1 cellular context compared by ENCODE assay signal in genomic region chrX:139758250-139758649, GRCh38.
TF ChIP-seq lines count a peak whose summit lies in the region.

No MANE protein-coding gene starts in this region.

TF ChIP-seq in WTC11, 78 proteins besides CTCF, POLR2A, EP300 and RAD21 (continued from another document):
- TF ChIP-seq ERG (CRISPR knock-in tag; IDR thresholded peaks at IDR 0.05), result no peak
- no peak for TF ChIP-seq ARID4B (CRISPR knock-in tag; IDR thresholded peaks at IDR 0.05; ENCODE audit: borderline replicate concordance)
- no peak for TF ChIP-seq CBFB (CRISPR knock-in tag; IDR thresholded peaks at IDR 0.05; ENCODE audit: low read depth)
- TF ChIP-seq ZNF532 (CRISPR knock-in tag; IDR thresholded peaks at IDR 0.05; ENCODE audit: borderline replicate concordance), result no peak
- no peak for TF ChIP-seq STAT6 (CRISPR knock-in tag; conservative IDR thresholded peaks at IDR 0.05; ENCODE audit: low read depth)
- no peak for TF ChIP-seq KAT7 (CRISPR knock-in tag; IDR thresholded peaks at IDR 0.05; ENCODE audit: borderline replicate concordance)
